15 cellular contexts compared by ENCODE assay signal in genomic region chr21:37431243-37431642, GRCh38.
A peak's percentile ranks its signal among the peaks of the same experiment; 100 is the strongest.
DNase-seq lines count a peak whose midpoint lies in the region; ATAC-seq and TF ChIP-seq lines count a peak whose summit lies in the region.
"Had no signal": no experiment of that assay in that cellular context is flagged by ENCODE, and none has a peak within 500 bp of the region (broad histone marks: within the 10 kb centered on the region; RNA-seq: fewer than 3 reads in every experiment).

No MANE protein-coding gene starts in this region.

- H3K4me3 ChIP-seq in heart left ventricle (no peak overlapping the region), lung (no peak overlapping the region), suprapubic skin (no peak overlapping the region), breast epithelium (no peak overlapping the region), gastroesophageal sphincter (no peak overlapping the region)
- H3K4me3 ChIP-seq: prostate gland had no signal

- no peaks in the 10 kb centered on the region for H3K9me3 ChIP-seq in heart left ventricle
- H3K9me3 ChIP-seq in lung (ENCODE audit: control insufficient read depth in 2 of 2, insufficient read depth in 1 of 2, low read length in 1 of 2): no peaks in the 10 kb centered on the region
- no peaks in the 10 kb centered on the region for H3K9me3 ChIP-seq in suprapubic skin
- no peaks in the 10 kb centered on the region for H3K9me3 ChIP-seq in breast epithelium
- H3K9me3 ChIP-seq in gastroesophageal sphincter: no peaks in the 10 kb centered on the region
- H3K9me3 ChIP-seq: prostate gland had no signal

- H3K27ac ChIP-seq in heart left ventricle (peak overlapping the region in 9 of 12 donors; percentile 0 to 51 (median 35)), lung (ENCODE audit: low read depth in 1 of 2, low read length in 1 of 2) (peak overlapping the region; percentile 11 to 59), suprapubic skin (peak overlapping the region; percentile 30), breast epithelium (no peak overlapping the region), gastroesophageal sphincter (no peak overlapping the region)
- H3K27ac ChIP-seq: prostate gland had no signal

- H3K27me3 ChIP-seq in heart left ventricle: no peaks in the 10 kb centered on the region
- no peaks in the 10 kb centered on the region for H3K27me3 ChIP-seq in lung (ENCODE audit: control insufficient read depth, insufficient read depth)
- no peaks in the 10 kb centered on the region for H3K27me3 ChIP-seq in suprapubic skin
- H3K27me3 ChIP-seq in breast epithelium: no peaks in the 10 kb centered on the region
- no peaks in the 10 kb centered on the region for H3K27me3 ChIP-seq in gastroesophageal sphincter

- peaks cover under 1% of the 10 kb centered on the region for H3K9me3 Mint-ChIP-seq in activated naive CD8-positive, alpha-beta T cell treated with anti-CD3 and anti-CD28 coated beads, Interleukin-2, amount 10 ng/mL, durations not matched to agents 7 days and 5 days

- no peak for TF ChIP-seq POLR2A in heart left ventricle (IDR thresholded peaks at IDR 0.05)
- TF ChIP-seq POLR2A in suprapubic skin (IDR thresholded peaks at IDR 0.05): no peak
- TF ChIP-seq POLR2A in breast epithelium (IDR thresholded peaks at IDR 0.05): no peak
- no peak for TF ChIP-seq POLR2A in gastroesophageal sphincter (IDR thresholded peaks at IDR 0.05)

- H3K27ac Mint-ChIP-seq in activated naive CD8-positive, alpha-beta T cell treated with anti-CD3 and anti-CD28 coated beads, Interleukin-2, amount 10 ng/mL, durations not matched to agents 7 days and 5 days: peak overlapping the region; percentile 52

- intact Hi-C loops in heart left ventricle (cut with DNase I): no loop called here
- intact Hi-C loops in left cardiac atrium (cut with DNase I): no loop called here
- intact Hi-C loops in breast epithelium (cut with DNase I; ENCODE audit: low total_unique reads): no loop called here

- TF ChIP-seq EP300 in suprapubic skin (IDR thresholded peaks at IDR 0.05) (no peak), gastroesophageal sphincter (IDR thresholded peaks at IDR 0.05) (no peak)

- H3K36me3 Mint-ChIP-seq in activated naive CD8-positive, alpha-beta T cell treated with anti-CD3 and anti-CD28 coated beads, Interleukin-2, amount 10 ng/mL, durations not matched to agents 7 days and 5 days: peaks cover 30% of the 10 kb centered on the region

- peaks cover 11 to 76% (median 56%) of the 10 kb centered on the region in 12 donors for H3K4me1 ChIP-seq in heart left ventricle
- peaks cover 7 to 20% of the 10 kb centered on the region in 2 donors for H3K4me1 ChIP-seq in lung (ENCODE audit: control insufficient read depth in 2 of 2, insufficient read depth in 2 of 2, low read length in 2 of 2)
- peaks cover 32% of the 10 kb centered on the region for H3K4me1 ChIP-seq in suprapubic skin
- H3K4me1 ChIP-seq in breast epithelium: peaks cover 0 to 5% of the 10 kb centered on the region in 2 donors
- peaks cover 6 to 58% (median 15%) of the 10 kb centered on the region in 3 donors for H3K4me1 ChIP-seq in gastroesophageal sphincter
- H3K4me1 ChIP-seq: prostate gland had no signal

- H3K27me3 Mint-ChIP-seq in activated naive CD8-positive, alpha-beta T cell treated with anti-CD3 and anti-CD28 coated beads, Interleukin-2, amount 10 ng/mL, durations not matched to agents 7 days and 5 days: no peaks in the 10 kb centered on the region

- POLR2A ChIA-PET in activated naive CD8-positive, alpha-beta T cell treated with anti-CD3 and anti-CD28 coated beads, Interleukin-2, amount 10 ng/mL, durations not matched to agents 7 days and 5 days (lab: Charles Lee): no interaction called here

- H3K36me3 ChIP-seq in heart left ventricle: peaks cover 0 to 13% (median 0%) of the 10 kb centered on the region in 9 donors
- H3K36me3 ChIP-seq in lung (ENCODE audit: control insufficient read depth in 2 of 2, insufficient read depth in 2 of 2, low read length in 2 of 2): peaks cover 0 to 6% of the 10 kb centered on the region in 2 donors
- peaks cover 7% of the 10 kb centered on the region for H3K36me3 ChIP-seq in suprapubic skin
- no peaks in the 10 kb centered on the region for H3K36me3 ChIP-seq in breast epithelium
- no peaks in the 10 kb centered on the region for H3K36me3 ChIP-seq in gastroesophageal sphincter
- H3K36me3 ChIP-seq: prostate gland had no signal

- TF ChIP-seq CTCF in heart left ventricle (IDR thresholded peaks at IDR 0.05) (no peak), lung (IDR thresholded peaks at IDR 0.05; ENCODE audit: control extremely low read depth, extremely low read depth) (no peak), suprapubic skin (IDR thresholded peaks at IDR 0.05) (no peak), breast epithelium (IDR thresholded peaks at IDR 0.05) (no peak), gastroesophageal sphincter (IDR thresholded peaks at IDR 0.05) (no peak)

- DNase-seq in heart left ventricle: no peak
- no peak for DNase-seq in left cardiac atrium
- no peak for DNase-seq in activated naive CD8-positive, alpha-beta T cell treated with anti-CD3 and anti-CD28 coated beads, Interleukin-2, amount 10 ng/mL, durations not matched to agents 7 days and 5 days
- no peak for DNase-seq in lung (ENCODE audit: low spot score)
- DNase-seq in suprapubic skin (ENCODE audit: low spot score in 2 of 2): no peak
- no peak for DNase-seq in breast epithelium (ENCODE audit: low spot score in 2 of 2)
- DNase-seq: activated naive CD4-positive, alpha-beta T cell treated with anti-CD3 and anti-CD28 coated beads, Interleukin-2, amount 50 U/mL, for 16 hours; hippocampal formation; NCI-H187 treated with DMSO at 0.1 percent for 48 hours; NCI-H510A; SIG-M5; T-helper 2 cell had no signal

- peaks cover 34% of the 10 kb centered on the region for H3K4me1 Mint-ChIP-seq in activated naive CD8-positive, alpha-beta T cell treated with anti-CD3 and anti-CD28 coated beads, Interleukin-2, amount 10 ng/mL, durations not matched to agents 7 days and 5 days

- WGBS in heart left ventricle, 4 donors: 43 to 61% (median 52%) methylated on average over 4 of the region's 4 CpGs
- WGBS in lung, 2 donors: 65 to 77% methylated on average over 4 of the region's 4 CpGs
- 77% methylated on average over 4 of the region's 4 CpGs for WGBS in suprapubic skin
- 80 to 100% methylated on average over 1 to 4 of the region's 4 CpGs for WGBS in gastroesophageal sphincter (ENCODE audit: low coverage in 1 of 2), 2 donors

- ATAC-seq in heart left ventricle (no peak), left cardiac atrium (no peak), lung (ENCODE audit: insufficient read depth, low FRiP score) (no peak), GM21737 (IDR thresholded peaks at IDR 0.05; ENCODE audit: unreplicated experiment) (no peak), gastroesophageal sphincter (no peak)
- no peak for ATAC-seq in activated naive CD8-positive, alpha-beta T cell treated with anti-CD3 and anti-CD28 coated beads, Interleukin-2, amount 10 ng/mL, durations not matched to agents 7 days and 5 days (ENCODE audit: low read depth)

- no peak overlapping the region for H3K4me3 Mint-ChIP-seq in activated naive CD8-positive, alpha-beta T cell treated with anti-CD3 and anti-CD28 coated beads, Interleukin-2, amount 10 ng/mL, durations not matched to agents 7 days and 5 days

Comparison
In these comparisons a context has a peak if more than half of its experiments do, and no peak if none do; other contexts are left out.
1. H3K27ac ChIP-seq: peak in heart left ventricle (9 of 12), lung (2 of 2) and suprapubic skin (single experiment); none in breast epithelium (0 of 2) and gastroesophageal sphincter (0 of 4).